In the genomic region with DNA sequence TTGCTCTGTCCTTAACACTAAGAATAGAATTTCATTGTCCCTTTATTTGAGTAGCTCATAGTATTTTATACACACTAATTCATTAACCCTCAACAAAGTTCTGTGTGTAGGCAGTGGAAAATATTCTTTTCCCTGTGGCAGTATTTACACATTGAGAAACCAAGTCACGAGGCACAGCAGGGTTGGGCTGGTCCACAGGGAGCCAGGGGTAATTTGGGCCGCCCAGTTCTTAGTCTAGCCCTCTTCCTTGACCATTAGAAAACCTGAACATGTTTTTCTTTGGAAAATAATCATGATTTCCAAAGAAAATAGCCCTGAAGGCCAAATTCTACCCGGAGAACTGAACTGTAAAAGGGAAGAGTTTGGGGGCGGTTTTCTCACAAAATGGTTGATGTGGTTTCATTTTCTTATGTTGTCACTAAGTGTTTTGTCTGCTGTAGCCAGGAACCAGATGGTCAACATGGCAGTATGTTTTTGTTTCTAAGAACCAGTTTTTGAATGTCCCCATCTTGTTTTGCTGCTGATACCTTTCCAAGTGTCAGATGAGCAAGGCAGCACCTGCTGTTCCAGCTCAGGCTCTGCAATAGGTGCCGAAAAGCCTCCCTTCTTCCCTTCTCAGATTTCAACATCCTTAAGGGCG, we compare ENCODE assay signal across 22 cellular contexts. TPM values are rescaled to one million over a fixed set of nuclear protein-coding genes. Genes with fewer than 3 reads are reported as not detected.
DNase-seq lines count a peak whose midpoint lies in the region; ATAC-seq and TF ChIP-seq lines count a peak whose summit lies in the region.
"Had no signal": no experiment of that assay in that cellular context is flagged by ENCODE, and none has a peak within 500 bp of the region (broad histone marks: within the 10 kb centered on the region; RNA-seq: fewer than 3 reads in every experiment).

No MANE protein-coding gene starts in this region.

- H3K27ac Mint-ChIP-seq in activated T-cell treated with anti-CD3 and anti-CD28 coated beads, Interleukin-2, amount 50 U/mL, for 72 hours: no peak overlapping the region
- H3K27ac Mint-ChIP-seq: natural killer cell; progenitor cell of endocrine pancreas; T-helper 1 cell treated with Interleukin-12 subunit alpha and Interleukin-12 subunit beta and Interleukin-4 antibody, amounts not matched to agents 30 μg/mL and 1 μg/mL, for 36 hours had no signal

- H3K9me2 ChIP-seq in Loucy (replicated peaks; ENCODE audit: low read depth, low read length): no peaks in the 10 kb centered on the region

- H4K20me1 ChIP-seq in Loucy (ENCODE audit: insufficient read depth, low read length, poor library complexity, severe bottlenecking): no peaks in the 10 kb centered on the region

- H3K4me3 Mint-ChIP-seq in activated T-cell treated with anti-CD3 and anti-CD28 coated beads, Interleukin-2, amount 50 U/mL, for 72 hours: no peak overlapping the region
- H3K4me3 Mint-ChIP-seq: natural killer cell; T-helper 1 cell treated with Interleukin-12 subunit alpha and Interleukin-12 subunit beta and Interleukin-4 antibody, amounts not matched to agents 30 μg/mL and 1 μg/mL, for 36 hours had no signal

- no peak for TF ChIP-seq POLR2A in testis (IDR thresholded peaks at IDR 0.05)

- H3K9ac ChIP-seq in Loucy (ENCODE audit: low read depth, low read length, poor library complexity, severe bottlenecking): no peak overlapping the region

- H3K4me1 ChIP-seq in Loucy (ENCODE audit: insufficient read depth, low read length, poor library complexity, severe bottlenecking) (no peaks in the 10 kb centered on the region), testis (peaks cover 4% of the 10 kb centered on the region)
- H3K4me1 ChIP-seq: SJCRH30 had no signal

- H3F3A ChIP-seq in Loucy (ENCODE audit: low read depth): no peaks in the 10 kb centered on the region

- WGBS in testis, 2 donors: 70 to 77% methylated on average over 6 of the region's 6 CpGs

- no peaks in the 10 kb centered on the region for H3K36me3 Mint-ChIP-seq in activated T-cell treated with anti-CD3 and anti-CD28 coated beads, Interleukin-2, amount 50 U/mL, for 72 hours (ENCODE audit: insufficient read depth in 2 of 2)
- H3K36me3 Mint-ChIP-seq: natural killer cell had no signal

- no peaks in the 10 kb centered on the region for H3K4me1 Mint-ChIP-seq in activated T-cell treated with anti-CD3 and anti-CD28 coated beads, Interleukin-2, amount 50 U/mL, for 72 hours (ENCODE audit: low read depth)

- no peaks in the 10 kb centered on the region for H3K27me3 ChIP-seq in Loucy (ENCODE audit: insufficient read depth, low read length, poor library complexity, severe bottlenecking)
- no peaks in the 10 kb centered on the region for H3K27me3 ChIP-seq in WERI-Rb-1 (ENCODE audit: insufficient read depth, low read depth, severe bottlenecking)
- H3K27me3 ChIP-seq in testis: no peaks in the 10 kb centered on the region
- H3K27me3 ChIP-seq: SJCRH30 had no signal

- peaks cover 11% of the 10 kb centered on the region for H3K27me3 Mint-ChIP-seq in activated T-cell treated with anti-CD3 and anti-CD28 coated beads, Interleukin-2, amount 50 U/mL, for 72 hours (ENCODE audit: low read depth)

- DNase-seq in WERI-Rb-1 (no peak), globus pallidus (ENCODE audit: low spot score) (peak; percentile 4), testis (peak; percentile 30), AML-193 (lab: John Stamatoyannopoulos, UW) (no peak), T-helper 1 cell (no peak)
- no peak for DNase-seq in activated T-cell treated with anti-CD3 and anti-CD28 coated beads, Interleukin-2, amount 50 U/mL, for 72 hours
- DNase-seq: activated CD4-positive, alpha-beta T cell treated with anti-CD3 and anti-CD28 coated beads, Interleukin-2, amount 50 U/mL, for 48 hours; activated naive CD4-positive, alpha-beta T cell; activated T-cell treated with anti-CD3 and anti-CD28 coated beads for 4 hours; effector CD8-positive, alpha-beta T cell; EL; mesendoderm; natural killer cell; NCI-H2029 treated with DMSO at 0.1 percent for 48 hours; NCI-H510A; stimulated activated CD4-positive, alpha-beta T cell treated with anti-CD3 and anti-CD28 coated beads, Interleukin-4, amount 100 ng/mL, for 24 hours had no signal

- intact Hi-C loops in testis (cut with DNase I; ENCODE audit: low total_unique reads): no loop called here

- H3K36me3 ChIP-seq in Loucy (ENCODE audit: insufficient read depth, low read length) (no peaks in the 10 kb centered on the region), WERI-Rb-1 (no peaks in the 10 kb centered on the region), testis (ENCODE audit: low read depth, missing control alignments) (no peaks in the 10 kb centered on the region)
- H3K36me3 ChIP-seq: SJCRH30 had no signal

- no peaks in the 10 kb centered on the region for H3K79me2 ChIP-seq in Loucy (ENCODE audit: insufficient read depth, low read length)

- H3K9me3 ChIP-seq in Loucy (ENCODE audit: insufficient read depth, low read depth, low read length) (no peaks in the 10 kb centered on the region), WERI-Rb-1 (ENCODE audit: severe bottlenecking) (no peaks in the 10 kb centered on the region), testis (no peaks in the 10 kb centered on the region)
- H3K9me3 ChIP-seq: SJCRH30 had no signal

- no peak for TF ChIP-seq CTCF in Loucy (conservative IDR thresholded peaks at IDR 0.05; ENCODE audit: low read length)
- TF ChIP-seq CTCF in WERI-Rb-1 (IDR thresholded peaks at IDR 0.05; ENCODE audit: low read depth, low read length): no peak
- no peak for TF ChIP-seq CTCF in testis (IDR thresholded peaks at IDR 0.05)

- H3K4me3 ChIP-seq in Loucy (ENCODE audit: low read length, poor library complexity, severe bottlenecking): no peak overlapping the region
- no peak overlapping the region for H3K4me3 ChIP-seq in WERI-Rb-1 (ENCODE audit: low read depth, low read length)
- no peak overlapping the region for H3K4me3 ChIP-seq in testis
- H3K4me3 ChIP-seq: SJCRH30 had no signal

- H3K4me2 ChIP-seq in Loucy (ENCODE audit: low read depth, low read length, poor library complexity, severe bottlenecking): no peak overlapping the region

- H3K27ac ChIP-seq in WERI-Rb-1 (peak overlapping the region; percentile 88), testis (peak overlapping the region; percentile 9 to 23)
- H3K27ac ChIP-seq: HL-60, SJCRH30, VCaP had no signal

- H2AFZ ChIP-seq in Loucy (ENCODE audit: low read length): 0 out of 2 replicates have a peak overlapping the region, but pooled peaks have one; percentile 40

- ATAC-seq in activated T-cell treated with anti-CD3 and anti-CD28 coated beads, Interleukin-2, amount 50 U/mL, for 72 hours (replicated peaks in 1 of 2): no peak
- ATAC-seq: natural killer cell had no signal

- H3K9me3 Mint-ChIP-seq in activated T-cell treated with anti-CD3 and anti-CD28 coated beads, Interleukin-2, amount 50 U/mL, for 72 hours: no peaks in the 10 kb centered on the region
- H3K9me3 Mint-ChIP-seq: natural killer cell; T-helper 1 cell treated with Interleukin-12 subunit alpha and Interleukin-12 subunit beta and Interleukin-4 antibody, amounts not matched to agents 30 μg/mL and 1 μg/mL, for 36 hours had no signal

RNA-seq across cellular contexts. Expression of a gene that starts 29.6 kb away (rescaled TPM):
- 1 to 10 TPM; 8.0 to 8.7 TPM for total RNA-seq in testis
- polyA plus RNA-seq in testis (ENCODE audit: insufficient read depth, low read depth, low replicate concordance): 3.9 TPM
- total RNA-seq in activated T-cell treated with anti-CD3 and anti-CD28 coated beads, Interleukin-2, amount 50 U/mL, for 72 hours: under 1 TPM; 0.24 to 0.30 TPM

Comparison
In these comparisons a context has a peak if more than half of its experiments do, and no peak if none do; other contexts are left out.
1. DNase-seq: peak in globus pallidus (single experiment) and testis (single experiment); none in WERI-Rb-1 (single experiment), activated T-cell treated with anti-CD3 and anti-CD28 coated beads, Interleukin-2, amount 50 U/mL, for 72 hours (0 of 2), AML-193 (0 of 2) and T-helper 1 cell (0 of 5).
2. RNA of a gene that starts 29.6 kb away (total RNA-seq): 8.0 to 8.7 TPM in testis; 0.24 to 0.30 TPM in activated T-cell treated with anti-CD3 and anti-CD28 coated beads, Interleukin-2, amount 50 U/mL, for 72 hours; every median in the first group is over 4 times any median in the second.